ENCODE assay signal across 8 cellular contexts in the genomic region with DNA sequence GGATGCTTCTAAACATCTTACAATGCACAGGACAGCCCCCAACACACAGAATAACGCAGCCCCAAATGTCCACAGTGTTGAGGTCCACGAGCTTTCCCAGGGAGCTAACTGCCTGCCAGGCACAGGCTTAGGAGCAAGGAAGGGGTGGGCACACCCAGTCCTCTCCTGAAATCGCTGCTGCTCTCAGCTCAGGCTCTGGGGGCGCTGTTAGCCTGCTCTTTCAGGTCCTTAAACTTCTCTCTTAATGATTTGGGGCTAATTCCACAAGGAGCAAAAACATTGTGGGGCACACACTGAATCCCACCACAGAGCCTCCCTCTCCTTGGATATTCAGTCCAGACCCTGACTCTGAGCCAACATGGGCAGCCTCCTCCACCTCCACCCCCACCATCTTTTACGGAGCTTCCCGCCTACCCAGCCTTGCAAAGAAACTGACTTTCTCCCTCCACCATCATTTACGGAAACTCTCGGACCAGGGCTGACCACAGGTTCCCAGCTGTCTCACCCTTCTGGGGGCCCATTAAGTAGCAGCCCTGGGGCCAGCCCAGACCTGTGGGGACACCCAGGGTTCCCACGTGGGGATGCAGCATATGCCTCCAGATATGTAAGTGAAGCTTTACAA. TPM values are rescaled to one million over a fixed set of nuclear protein-coding genes. Genes with fewer than 3 reads are reported as not detected.
DNase-seq lines count a peak whose midpoint lies in the region; ATAC-seq and TF ChIP-seq lines count a peak whose summit lies in the region.

No MANE protein-coding gene starts in this region.

- H3K4me3 Mint-ChIP-seq in HFFc6 = no peak overlapping the region

- peaks cover 58% of the 10 kb centered on the region for H3K9me3 Mint-ChIP-seq in HFFc6

- H3K27ac ChIP-seq in esophagus muscularis mucosa (replicated peaks in 1 of 4) (no peak overlapping the region), psoas muscle (no peak overlapping the region)

- peaks cover 24% of the 10 kb centered on the region for H3K36me3 Mint-ChIP-seq in HFFc6 (ENCODE audit: low read depth)

- no peak for TF ChIP-seq EP300 in esophagus muscularis mucosa (IDR thresholded peaks at IDR 0.05)

- H3K4me1 ChIP-seq in esophagus muscularis mucosa (no peaks in the 10 kb centered on the region), psoas muscle (no peaks in the 10 kb centered on the region)

- H3K4me1 Mint-ChIP-seq in HFFc6 (ENCODE audit: low read depth) = no peaks in the 10 kb centered on the region

- H3K27me3 ChIP-seq in esophagus muscularis mucosa (peaks cover 0 to 44% (median 0%) of the 10 kb centered on the region in 4 donors), psoas muscle (ENCODE audit: insufficient read depth in 3 of 3, low read length in 2 of 3) (peaks cover 0 to 17% (median 0%) of the 10 kb centered on the region in 3 donors)

- no peak for TF ChIP-seq POLR2A in esophagus muscularis mucosa (IDR thresholded peaks at IDR 0.05; ENCODE audit: low read depth)

- intact Hi-C loops in esophagus muscularis mucosa (cut with DNase I) = no loop called here
- intact Hi-C loops in psoas muscle (cut with DNase I) = no loop called here

- no peak overlapping the region for H3K27ac Mint-ChIP-seq in HFFc6

- H3K4me3 ChIP-seq in esophagus muscularis mucosa (no peak overlapping the region), psoas muscle (no peak overlapping the region)

- WGBS in esophagus muscularis mucosa = 42% methylated on average over 8 of the region's 9 CpGs
- 29 to 38% (median 31%) methylated on average over 9 of the region's 9 CpGs for WGBS in psoas muscle, 3 donors

- ATAC-seq in psoas muscle (peak in 1 of 4 donors; percentile 49), HG03196 (IDR thresholded peaks at IDR 0.05; ENCODE audit: unreplicated experiment) (no peak), GM21381 (IDR thresholded peaks at IDR 0.05; ENCODE audit: unreplicated experiment) (no peak)

- peak; percentile 3 for DNase-seq in DMS114 treated with DMSO at 0.1 percent for 48 hours (lab: John Stamatoyannopoulos, UW; ENCODE audit: unreplicated experiment)
- no peak for DNase-seq in HFFc6
- peak; percentile 31 to 55 for DNase-seq in SW 1271 (lab: John Stamatoyannopoulos, UW)
- no peak for DNase-seq in esophagus muscularis mucosa (ENCODE audit: extremely low spot score)
- no peak for DNase-seq in psoas muscle
- DNase-seq in NK-92 treated with Interleukin-12 subunit alpha and Interleukin-12 subunit beta, amount 100 ng/mL, for 24 hours (lab: John Stamatoyannopoulos, UW) = no peak

- TF ChIP-seq CTCF in HFFc6 (IDR thresholded peaks at IDR 0.05) (peak; percentile 34; the same call in 1 of the 2 replicates), esophagus muscularis mucosa (IDR thresholded peaks at IDR 0.05) (peak in 2 of 3 experiments; percentile 28 to 48), psoas muscle (IDR thresholded peaks at IDR 0.05) (peak; percentile 44)

- no peaks in the 10 kb centered on the region; the same call in 1 of the 2 replicates for H3K27me3 Mint-ChIP-seq in HFFc6 (ENCODE audit: insufficient read depth)

- H3K9me3 ChIP-seq in esophagus muscularis mucosa (no peaks in the 10 kb centered on the region), psoas muscle (no peaks in the 10 kb centered on the region)

- H3K36me3 ChIP-seq in esophagus muscularis mucosa (no peaks in the 10 kb centered on the region), psoas muscle (ENCODE audit: insufficient read depth in 1 of 2, low read depth in 1 of 2) (no peaks in the 10 kb centered on the region)

RNA-seq across cellular contexts. Expression of a gene that starts 1.1 kb away (rescaled TPM):
- not detected for total RNA-seq in HFFc6 (2021; fragmentation: NEBNext Ultra II Directional; extraction: Animal tissue kit (Norgen Biotek cat#: 25700))
- total RNA-seq in esophagus muscularis mucosa (not detected), psoas muscle (not detected)
- not detected for polyA plus RNA-seq in psoas muscle

RNA-seq across cellular contexts. Expression of a gene that starts 20.3 kb away (rescaled TPM):
- not detected for total RNA-seq in HFFc6 (2021; fragmentation: NEBNext Ultra II Directional; extraction: Animal tissue kit (Norgen Biotek cat#: 25700))
- total RNA-seq in esophagus muscularis mucosa = 1 to 10 TPM in 3 of 4 donors, under 1 TPM in 1; 0.39 to 4.6 (median 1.6) TPM
- total RNA-seq in psoas muscle = under 1 TPM; 0.32 to 0.44 (median 0.41) TPM
- polyA plus RNA-seq in psoas muscle = under 1 TPM; 0.03 to 0.27 (median 0.18) TPM

RNA-seq across cellular contexts. Expression of a gene that starts 25.8 kb away (rescaled TPM):
- total RNA-seq in HFFc6 (2021; fragmentation: NEBNext Ultra II Directional; extraction: Animal tissue kit (Norgen Biotek cat#: 25700)) = not detected
- total RNA-seq in esophagus muscularis mucosa (not detected), psoas muscle (not detected)
- polyA plus RNA-seq in psoas muscle = not detected

RNA-seq across cellular contexts. Expression of a gene that starts 35.0 kb away (rescaled TPM):
- total RNA-seq in HFFc6 (2021; fragmentation: NEBNext Ultra II Directional; extraction: Animal tissue kit (Norgen Biotek cat#: 25700)) = not detected
- under 1 TPM in 3 of 4 donors, not detected in 1; 0.17 to 0.83 (median 0.23) TPM for total RNA-seq in esophagus muscularis mucosa
- total RNA-seq in psoas muscle = under 1 TPM in 2 of 4 donors, not detected in 2; 0.11 to 0.15 TPM
- under 1 TPM in 2 of 3 donors, not detected in 1; 0.01 to 0.05 TPM for polyA plus RNA-seq in psoas muscle

RNA-seq across cellular contexts. Expression of a gene that starts 57.3 kb away (rescaled TPM):
- total RNA-seq in HFFc6 (2021; fragmentation: NEBNext Ultra II Directional; extraction: Animal tissue kit (Norgen Biotek cat#: 25700)) = not detected
- total RNA-seq in esophagus muscularis mucosa (1 to 10 TPM in 1 of 4 donors, under 1 TPM in 3; 0.39 to 5.0 (median 0.62) TPM), psoas muscle (under 1 TPM in 3 of 4 donors, not detected in 1; 0.21 to 0.50 (median 0.49) TPM)
- under 1 TPM; 0.09 to 0.27 (median 0.21) TPM for polyA plus RNA-seq in psoas muscle

Comparison
In these comparisons a context has a peak if more than half of its experiments do, and no peak if none do; other contexts are left out.
1. DNase-seq: peak in DMS114 treated with DMSO at 0.1 percent for 48 hours (single experiment) and SW 1271 (2 of 2); none in HFFc6 (single experiment), esophagus muscularis mucosa (single experiment), psoas muscle (0 of 2) and NK-92 treated with Interleukin-12 subunit alpha and Interleukin-12 subunit beta, amount 100 ng/mL, for 24 hours (single experiment).
2. Peak in every context shown above with its lines, with median percentiles within 50 percentile points of each other: CTCF ChIP-seq.